ENCODE assay signal across 12 cellular contexts in the genomic region with DNA sequence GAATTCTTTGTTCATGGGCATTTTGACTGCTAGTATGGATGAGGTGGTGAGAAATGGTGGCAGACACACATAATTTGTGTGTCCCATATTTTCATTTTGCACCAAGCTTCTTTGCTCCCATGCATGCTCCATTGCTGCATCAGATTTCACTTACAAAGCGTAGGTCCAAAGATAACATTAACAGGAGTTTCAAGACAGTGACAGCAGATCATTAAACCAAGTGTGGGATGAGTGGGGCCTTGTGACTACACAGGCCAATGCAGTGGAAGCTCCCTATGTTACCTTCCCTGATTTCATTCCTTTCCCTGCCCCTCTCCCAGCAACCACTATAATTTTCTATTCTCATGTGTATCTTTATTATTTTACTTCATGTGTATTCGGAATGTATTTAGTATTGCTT.
DNase-seq lines count a peak whose midpoint lies in the region; ATAC-seq, FAIRE-seq and TF ChIP-seq lines count a peak whose summit lies in the region.
"Had no signal": no experiment of that assay in that cellular context is flagged by ENCODE, and none has a peak within 500 bp of the region (broad histone marks: within the 10 kb centered on the region; RNA-seq: fewer than 3 reads in every experiment).

No MANE protein-coding gene starts in this region.

- peak overlapping the region; percentile 73 for H3K9ac ChIP-seq in smooth muscle cell (ENCODE audit: low read depth)

- DNase-seq in H54 (ENCODE audit: insufficient read length, low spot score) (no peak), body of pancreas (no peak), left lung (no peak), smooth muscle cell (lab: John Stamatoyannopoulos, UW; ENCODE audit: unreplicated experiment) (no peak), 8988T (no peak), NCI-H1092 (lab: John Stamatoyannopoulos, UW) (no peak)
- DNase-seq in stimulated activated effector memory CD8-positive, alpha-beta T cell treated with anti-CD3 and anti-CD28 coated beads, Interleukin-12 subunit alpha, Interleukin-12 subunit beta, amount 100 ng/mL, for 72 hours (ENCODE audit: low spot score in 2 of 2) = no peak
- DNase-seq: activated CD4-positive, alpha-beta T cell treated with anti-CD3 and anti-CD28 coated beads for 36 hours; CD4-positive, alpha-beta memory T cell; stimulated activated naive CD4-positive, alpha-beta T cell treated with Interleukin-2 at 50 U/mL for 16 hours had no signal

- no peak overlapping the region for H3K4me3 ChIP-seq in body of pancreas
- no peak overlapping the region for H3K4me3 ChIP-seq in left lung
- H3K4me3 ChIP-seq in smooth muscle cell = no peak overlapping the region
- H3K4me3 ChIP-seq: SK-N-MC had no signal

- no peaks in the 10 kb centered on the region for H3K36me3 ChIP-seq in body of pancreas (replicated peaks in 1 of 2; ENCODE audit: insufficient read depth in 1 of 2, low read depth in 2 of 2)
- H3K36me3 ChIP-seq in left lung = no peaks in the 10 kb centered on the region
- no peaks in the 10 kb centered on the region for H3K36me3 ChIP-seq in smooth muscle cell (ENCODE audit: low read depth)

- peak; percentile 33 for FAIRE-seq in H54 (lab: Jason Lieb, UNC)

- peak overlapping the region; percentile 42 for H3K4me2 ChIP-seq in smooth muscle cell

- TF ChIP-seq CTCF in body of pancreas (IDR thresholded peaks at IDR 0.05) (no peak), left lung (IDR thresholded peaks at IDR 0.05) (no peak), smooth muscle cell (IDR thresholded peaks at IDR 0.05; ENCODE audit: borderline replicate concordance, insufficient read depth, poor library complexity, severe bottlenecking) (no peak)

- peaks cover 53% of the 10 kb centered on the region for H3F3A ChIP-seq in smooth muscle cell (ENCODE audit: low read depth)

- TF ChIP-seq POLR2A in H54 (IDR thresholded peaks at IDR 0.05; ENCODE audit: low read depth, low read length) (no peak), body of pancreas (IDR thresholded peaks at IDR 0.05) (no peak)

- H2AFZ ChIP-seq in smooth muscle cell (ENCODE audit: low read depth) = no peak overlapping the region

- H3K27ac Mint-ChIP-seq in stimulated activated effector memory CD8-positive, alpha-beta T cell treated with anti-CD3 and anti-CD28 coated beads, Interleukin-12 subunit alpha, Interleukin-12 subunit beta, amount 100 ng/mL, for 72 hours = no peak overlapping the region
- H3K27ac Mint-ChIP-seq: activated CD4-positive, alpha-beta T cell treated with anti-CD3 and anti-CD28 coated beads for 36 hours had no signal

- peak overlapping the region in 3 of 4 donors; percentile 81 to 92 (median 87) for H3K27ac ChIP-seq in body of pancreas
- H3K27ac ChIP-seq in left lung = peak overlapping the region; percentile 75 to 87
- peak overlapping the region; percentile 99 for H3K27ac ChIP-seq in smooth muscle cell (ENCODE audit: low read depth)

- H3K9me3 ChIP-seq in body of pancreas = no peaks in the 10 kb centered on the region
- H3K9me3 ChIP-seq in left lung = no peaks in the 10 kb centered on the region
- H3K9me3 ChIP-seq in smooth muscle cell (replicated peaks; ENCODE audit: low read depth) = no peaks in the 10 kb centered on the region

- H3K4me1 Mint-ChIP-seq in stimulated activated effector memory CD8-positive, alpha-beta T cell treated with anti-CD3 and anti-CD28 coated beads, Interleukin-12 subunit alpha, Interleukin-12 subunit beta, amount 100 ng/mL, for 72 hours = peaks cover 52% of the 10 kb centered on the region

- ATAC-seq in body of pancreas (no peak), left lung (no peak), HG03135 (IDR thresholded peaks at IDR 0.05; ENCODE audit: unreplicated experiment) (no peak)
- no peak for ATAC-seq in stimulated activated effector memory CD8-positive, alpha-beta T cell treated with anti-CD3 and anti-CD28 coated beads, Interleukin-12 subunit alpha, Interleukin-12 subunit beta, amount 100 ng/mL, for 72 hours

- intact Hi-C loops in body of pancreas (cut with DNase I) = no loop called here
- intact Hi-C loops in left lung (cut with DNase I) = loop anchor here in 1 of 2 donors (10.0 kb wide), 1 partner anchor 64 kb away; no protein-coding TSS in a partner anchor

- peaks cover 42% of the 10 kb centered on the region for H3K4me1 ChIP-seq in body of pancreas
- peaks cover 36 to 58% of the 10 kb centered on the region in 2 donors for H3K4me1 ChIP-seq in left lung
- peaks cover 58% of the 10 kb centered on the region for H3K4me1 ChIP-seq in smooth muscle cell (ENCODE audit: low read depth)

- 86 to 97% methylated on average over 2 of the region's 2 CpGs for WGBS in body of pancreas, 2 donors
- WGBS in smooth muscle cell (ENCODE audit: low lambda C conversion rate) = 56% methylated on average over 2 of the region's 2 CpGs

- no peaks in the 10 kb centered on the region for H3K27me3 ChIP-seq in body of pancreas
- no peaks in the 10 kb centered on the region for H3K27me3 ChIP-seq in left lung
- no peaks in the 10 kb centered on the region for H3K27me3 ChIP-seq in smooth muscle cell (ENCODE audit: low read depth)

- no peaks in the 10 kb centered on the region for H4K20me1 ChIP-seq in smooth muscle cell (ENCODE audit: low read depth)

- H3K36me3 Mint-ChIP-seq in stimulated activated effector memory CD8-positive, alpha-beta T cell treated with anti-CD3 and anti-CD28 coated beads, Interleukin-12 subunit alpha, Interleukin-12 subunit beta, amount 100 ng/mL, for 72 hours = peaks cover 6% of the 10 kb centered on the region

- peaks cover 4% of the 10 kb centered on the region for H3K9me3 Mint-ChIP-seq in stimulated activated effector memory CD8-positive, alpha-beta T cell treated with anti-CD3 and anti-CD28 coated beads, Interleukin-12 subunit alpha, Interleukin-12 subunit beta, amount 100 ng/mL, for 72 hours
- H3K9me3 Mint-ChIP-seq: CD4-positive, alpha-beta memory T cell had no signal

- no peak overlapping the region for H3K4me3 Mint-ChIP-seq in stimulated activated effector memory CD8-positive, alpha-beta T cell treated with anti-CD3 and anti-CD28 coated beads, Interleukin-12 subunit alpha, Interleukin-12 subunit beta, amount 100 ng/mL, for 72 hours
- H3K4me3 Mint-ChIP-seq: activated CD4-positive, alpha-beta T cell treated with anti-CD3 and anti-CD28 coated beads for 36 hours; CD4-positive, alpha-beta memory T cell had no signal

- H3K79me2 ChIP-seq in smooth muscle cell (ENCODE audit: low read depth) = peaks cover 14% of the 10 kb centered on the region
